7 cellular contexts compared by ENCODE assay signal in genomic region chr12:3275171-3276041, GRCh38.
DNase-seq lines count a peak whose midpoint lies in the region; ATAC-seq and TF ChIP-seq lines count a peak whose summit lies in the region.

No MANE protein-coding gene starts in this region.

- H3K36me3 Mint-ChIP-seq in activated naive CD8-positive, alpha-beta T cell treated with anti-CD3 and anti-CD28 coated beads for 36 hours = no peaks in the 10 kb centered on the region

- no peak overlapping the region for H3K4me3 Mint-ChIP-seq in activated naive CD8-positive, alpha-beta T cell treated with anti-CD3 and anti-CD28 coated beads for 36 hours

- H3K27ac ChIP-seq in SU-DHL-6 (ENCODE audit: low read depth, low read length) = no peak overlapping the region
- H3K27ac ChIP-seq in heart left ventricle = peak overlapping the region in 10 of 12 donors; percentile 49 to 85 (median 68)

- H3K9me3 ChIP-seq in SU-DHL-6 (ENCODE audit: insufficient read depth, low read length) (no peaks in the 10 kb centered on the region), heart left ventricle (no peaks in the 10 kb centered on the region)

- ATAC-seq in heart left ventricle (peak; percentile 42 to 63 (median 51)), HG03432 (IDR thresholded peaks at IDR 0.05; ENCODE audit: unreplicated experiment) (no peak)

- no peak overlapping the region for H3K4me2 ChIP-seq in SU-DHL-6 (ENCODE audit: low read depth, low read length, poor library complexity, severe bottlenecking)

- no peaks in the 10 kb centered on the region for H3K79me2 ChIP-seq in SU-DHL-6 (ENCODE audit: insufficient read depth, low read length)

- H3K9ac ChIP-seq in SU-DHL-6 (ENCODE audit: low read length) = no peak overlapping the region

- no peak overlapping the region for H3K27ac Mint-ChIP-seq in activated naive CD8-positive, alpha-beta T cell treated with anti-CD3 and anti-CD28 coated beads for 36 hours

- H3K4me3 ChIP-seq in SU-DHL-6 (ENCODE audit: insufficient read depth, low read length, poor library complexity, severe bottlenecking) = no peak overlapping the region
- no peak overlapping the region for H3K4me3 ChIP-seq in heart left ventricle

- no peaks in the 10 kb centered on the region for H3F3A ChIP-seq in SU-DHL-6 (ENCODE audit: insufficient read depth)

- peaks cover 9% of the 10 kb centered on the region for H3K4me1 Mint-ChIP-seq in activated naive CD8-positive, alpha-beta T cell treated with anti-CD3 and anti-CD28 coated beads for 36 hours

- H3K36me3 ChIP-seq in SU-DHL-6 (ENCODE audit: low read length) = no peaks in the 10 kb centered on the region
- peaks cover 0 to 39% (median 2%) of the 10 kb centered on the region in 9 donors for H3K36me3 ChIP-seq in heart left ventricle

- H3K9me2 ChIP-seq in SU-DHL-6 (replicated peaks; ENCODE audit: insufficient read depth, low read length) = no peaks in the 10 kb centered on the region

- intact Hi-C loops in heart left ventricle (cut with DNase I) = loop anchor here (1.0 to 10.0 kb wide), 13 partner anchors 69 to 203 kb away; no protein-coding TSS in a partner anchor

- no peaks in the 10 kb centered on the region for H4K20me1 ChIP-seq in SU-DHL-6 (ENCODE audit: low read depth, low read length)

- TF ChIP-seq CTCF in GM12801 (IDR thresholded peaks at IDR 0.05; ENCODE audit: extremely low read depth, insufficient read length) (peak; percentile 82), SU-DHL-6 (IDR thresholded peaks at IDR 0.05; ENCODE audit: insufficient read depth, low read length, poor library complexity, severe bottlenecking) (peak; percentile 85), heart left ventricle (IDR thresholded peaks at IDR 0.05) (peak; percentile 95 to 100 (median 99))

- H3K27me3 ChIP-seq in SU-DHL-6 (ENCODE audit: low read length) (no peaks in the 10 kb centered on the region), heart left ventricle (no peaks in the 10 kb centered on the region)

- H3K27me3 Mint-ChIP-seq in activated naive CD8-positive, alpha-beta T cell treated with anti-CD3 and anti-CD28 coated beads for 36 hours = peaks cover 39% of the 10 kb centered on the region

- TF ChIP-seq POLR2A in heart left ventricle (IDR thresholded peaks at IDR 0.05) = no peak

- H3K4me1 ChIP-seq in heart left ventricle = peaks cover 7 to 100% (median 42%) of the 10 kb centered on the region in 12 donors

- WGBS in heart left ventricle, 4 donors = 48 to 51% (median 50%) methylated on average over 27 to 29 of the region's 29 CpGs

- no peak overlapping the region for H2AFZ ChIP-seq in SU-DHL-6 (ENCODE audit: low read depth, low read length, severe bottlenecking)

- DNase-seq in LHCN-M2 (ENCODE audit: low read depth) (peak; percentile 52), heart left ventricle (peak; percentile 69 to 88 (median 78)), putamen (ENCODE audit: low spot score) (peak; percentile 40)
- peak; percentile 65 for DNase-seq in activated naive CD8-positive, alpha-beta T cell treated with anti-CD3 and anti-CD28 coated beads for 36 hours

- H3K9me3 Mint-ChIP-seq in activated naive CD8-positive, alpha-beta T cell treated with anti-CD3 and anti-CD28 coated beads for 36 hours = no peaks in the 10 kb centered on the region
